ENCODE assay signal across 13 cellular contexts in genomic region chr12:131536337-131536736, GRCh38.
DNase-seq lines count a peak whose midpoint lies in the region; ATAC-seq and TF ChIP-seq lines count a peak whose summit lies in the region.
"Had no signal": no experiment of that assay in that cellular context is flagged by ENCODE, and none has a peak within 500 bp of the region (broad histone marks: within the 10 kb centered on the region; RNA-seq: fewer than 3 reads in every experiment).

No MANE protein-coding gene starts in this region.

- WGBS in right lobe of liver (ENCODE audit: insufficient coverage, low coverage, low lambda C conversion rate, missing lambda C conversion rate), result 31% methylated on average over 3 of the region's 11 CpGs
- WGBS in adrenal gland, 4 donors, result 70 to 79% (median 76%) methylated on average over 10 to 11 of the region's 11 CpGs

- no peak for TF ChIP-seq CTCF in right lobe of liver (IDR thresholded peaks at IDR 0.05)
- no peak for TF ChIP-seq CTCF in adrenal gland (IDR thresholded peaks at IDR 0.05)

- peaks cover 5% of the 10 kb centered on the region for H3K4me1 Mint-ChIP-seq in activated T-cell treated with anti-CD3 and anti-CD28 coated beads, Interleukin-2, amount 50 U/mL, for 72 hours (ENCODE audit: low read depth)
- peaks cover 12% of the 10 kb centered on the region for H3K4me1 Mint-ChIP-seq in stimulated activated effector memory CD8-positive, alpha-beta T cell treated with anti-CD3 and anti-CD28 coated beads, Interleukin-12 subunit alpha, Interleukin-12 subunit beta, amount 100 ng/mL, for 72 hours

- no peaks in the 10 kb centered on the region for H3K36me3 ChIP-seq in right lobe of liver
- no peaks in the 10 kb centered on the region for H3K36me3 ChIP-seq in adrenal gland (replicated peaks in 1 of 2)
- H3K36me3 ChIP-seq: ovary had no signal

- H3K9me3 Mint-ChIP-seq in activated T-cell treated with anti-CD3 and anti-CD28 coated beads, Interleukin-2, amount 50 U/mL, for 72 hours, result no peaks in the 10 kb centered on the region
- no peaks in the 10 kb centered on the region for H3K9me3 Mint-ChIP-seq in stimulated activated effector memory CD8-positive, alpha-beta T cell treated with anti-CD3 and anti-CD28 coated beads, Interleukin-12 subunit alpha, Interleukin-12 subunit beta, amount 100 ng/mL, for 72 hours
- H3K9me3 Mint-ChIP-seq: stimulated activated naive CD8-positive, alpha-beta T cell treated with anti-CD3 and anti-CD28 coated beads, Interleukin-15, Interleukin-2, amounts not matched to agents 100 ng/mL and 50 ng/mL, for 24 hours had no signal

- intact Hi-C loops in right lobe of liver (cut with DNase I) (no loop called here), adrenal gland (cut with DNase I) (no loop called here)

- no peaks in the 10 kb centered on the region for H3K36me3 Mint-ChIP-seq in activated T-cell treated with anti-CD3 and anti-CD28 coated beads, Interleukin-2, amount 50 U/mL, for 72 hours (ENCODE audit: insufficient read depth in 2 of 2)
- H3K36me3 Mint-ChIP-seq in stimulated activated effector memory CD8-positive, alpha-beta T cell treated with anti-CD3 and anti-CD28 coated beads, Interleukin-12 subunit alpha, Interleukin-12 subunit beta, amount 100 ng/mL, for 72 hours, result no peaks in the 10 kb centered on the region

- H3K4me3 Mint-ChIP-seq in activated T-cell treated with anti-CD3 and anti-CD28 coated beads, Interleukin-2, amount 50 U/mL, for 72 hours, result peak overlapping the region; percentile 4 to 5
- no peak overlapping the region for H3K4me3 Mint-ChIP-seq in stimulated activated effector memory CD8-positive, alpha-beta T cell treated with anti-CD3 and anti-CD28 coated beads, Interleukin-12 subunit alpha, Interleukin-12 subunit beta, amount 100 ng/mL, for 72 hours
- H3K4me3 Mint-ChIP-seq: stimulated activated naive CD8-positive, alpha-beta T cell treated with anti-CD3 and anti-CD28 coated beads, Interleukin-15, Interleukin-2, amounts not matched to agents 100 ng/mL and 50 ng/mL, for 24 hours had no signal

- no peaks in the 10 kb centered on the region for H3K27me3 Mint-ChIP-seq in activated T-cell treated with anti-CD3 and anti-CD28 coated beads, Interleukin-2, amount 50 U/mL, for 72 hours (ENCODE audit: low read depth)
- H3K27me3 Mint-ChIP-seq: stimulated activated naive CD8-positive, alpha-beta T cell treated with anti-CD3 and anti-CD28 coated beads, Interleukin-15, Interleukin-2, amounts not matched to agents 100 ng/mL and 50 ng/mL, for 24 hours had no signal

- H3K4me3 ChIP-seq in right lobe of liver, result no peak overlapping the region
- H3K4me3 ChIP-seq in adrenal gland, result no peak overlapping the region
- H3K4me3 ChIP-seq: GM23248, ovary had no signal

- H3K27ac Mint-ChIP-seq in activated T-cell treated with anti-CD3 and anti-CD28 coated beads, Interleukin-2, amount 50 U/mL, for 72 hours, result no peak overlapping the region
- H3K27ac Mint-ChIP-seq in stimulated activated effector memory CD8-positive, alpha-beta T cell treated with anti-CD3 and anti-CD28 coated beads, Interleukin-12 subunit alpha, Interleukin-12 subunit beta, amount 100 ng/mL, for 72 hours, result peak overlapping the region; percentile 75
- H3K27ac Mint-ChIP-seq: stimulated activated naive CD8-positive, alpha-beta T cell treated with anti-CD3 and anti-CD28 coated beads, Interleukin-15, Interleukin-2, amounts not matched to agents 100 ng/mL and 50 ng/mL, for 24 hours had no signal

- H3K27me3 ChIP-seq in right lobe of liver (no peaks in the 10 kb centered on the region), adrenal gland (no peaks in the 10 kb centered on the region)
- H3K27me3 ChIP-seq: ovary had no signal

- H3K9me3 ChIP-seq in right lobe of liver (no peaks in the 10 kb centered on the region), adrenal gland (replicated peaks in 1 of 3) (no peaks in the 10 kb centered on the region)
- H3K9me3 ChIP-seq: ovary had no signal

- H3K27ac ChIP-seq in right lobe of liver (no peak overlapping the region), adrenal gland (no peak overlapping the region)
- H3K27ac ChIP-seq: GM23248, ovary had no signal

- H3K4me1 ChIP-seq in right lobe of liver (no peaks in the 10 kb centered on the region), adrenal gland (replicated peaks in 1 of 2) (no peaks in the 10 kb centered on the region)

- peak; percentile 2 to 11 for DNase-seq in activated CD8-positive, alpha-beta memory T cell treated with anti-CD3 and anti-CD28 coated beads for 4 hours (ENCODE audit: low read depth in 2 of 2)
- DNase-seq in activated CD8-positive, alpha-beta memory T cell treated with anti-CD3 and anti-CD28 coated beads, Interleukin-2, amount 50 U/mL, for 48 hours, result no peak
- peak; percentile 27 to 29 for DNase-seq in activated T-cell treated with anti-CD3 and anti-CD28 coated beads, Interleukin-2, amount 50 U/mL, for 72 hours
- peak; percentile 12 for DNase-seq in midbrain (lab: John Stamatoyannopoulos, UW)
- DNase-seq in stimulated activated effector memory CD8-positive, alpha-beta T cell treated with anti-CD3 and anti-CD28 coated beads, Interleukin-12 subunit alpha, Interleukin-12 subunit beta, amount 100 ng/mL, for 72 hours (ENCODE audit: low spot score in 2 of 2), result no peak
- no peak for DNase-seq in right lobe of liver
- no peak for DNase-seq in adrenal gland
- DNase-seq: GM23248, NCI-H1105 treated with DMSO at 0.1 percent for 48 hours, NCI-H226, ovary had no signal

- TF ChIP-seq POLR2A in right lobe of liver (IDR thresholded peaks at IDR 0.05) (no peak), adrenal gland (IDR thresholded peaks at IDR 0.05) (no peak)

- ATAC-seq in activated T-cell treated with anti-CD3 and anti-CD28 coated beads, Interleukin-2, amount 50 U/mL, for 72 hours (replicated peaks in 1 of 2), result peak; percentile 72 to 82
- ATAC-seq in stimulated activated effector memory CD8-positive, alpha-beta T cell treated with anti-CD3 and anti-CD28 coated beads, Interleukin-12 subunit alpha, Interleukin-12 subunit beta, amount 100 ng/mL, for 72 hours, result peak; percentile 90
- ATAC-seq in HG03520 (IDR thresholded peaks at IDR 0.05; ENCODE audit: unreplicated experiment), result no peak
- ATAC-seq in right lobe of liver, result no peak

Comparison
In these comparisons a context has a peak if more than half of its experiments do, and no peak if none do; other contexts are left out.
1. DNase-seq: peak in activated CD8-positive, alpha-beta memory T cell treated with anti-CD3 and anti-CD28 coated beads for 4 hours (2 of 2), activated T-cell treated with anti-CD3 and anti-CD28 coated beads, Interleukin-2, amount 50 U/mL, for 72 hours (2 of 2) and midbrain (single experiment); none in activated CD8-positive, alpha-beta memory T cell treated with anti-CD3 and anti-CD28 coated beads, Interleukin-2, amount 50 U/mL, for 48 hours (single experiment), stimulated activated effector memory CD8-positive, alpha-beta T cell treated with anti-CD3 and anti-CD28 coated beads, Interleukin-12 subunit alpha, Interleukin-12 subunit beta, amount 100 ng/mL, for 72 hours (0 of 2), right lobe of liver (0 of 3) and adrenal gland (0 of 7).
2. ATAC-seq: peak in activated T-cell treated with anti-CD3 and anti-CD28 coated beads, Interleukin-2, amount 50 U/mL, for 72 hours (2 of 2) and stimulated activated effector memory CD8-positive, alpha-beta T cell treated with anti-CD3 and anti-CD28 coated beads, Interleukin-12 subunit alpha, Interleukin-12 subunit beta, amount 100 ng/mL, for 72 hours (single experiment); none in HG03520 (single experiment) and right lobe of liver (0 of 4).